In genomic region chr19:39516270-39516669, GRCh38 we compare ENCODE assay signal across 14 cellular contexts. TPM values are rescaled to one million over a fixed set of nuclear protein-coding genes. Genes with fewer than 3 reads are reported as not detected.
DNase-seq lines count a peak whose midpoint lies in the region; ATAC-seq, FAIRE-seq and TF ChIP-seq lines count a peak whose summit lies in the region.
"Had no signal": no experiment of that assay in that cellular context is flagged by ENCODE, and none has a peak within 500 bp of the region (broad histone marks: within the 10 kb centered on the region; RNA-seq: fewer than 3 reads in every experiment).

No MANE protein-coding gene starts in this region.

- H3K4me1 ChIP-seq in CD4-positive, CD25-positive, alpha-beta regulatory T cell (ENCODE audit: control insufficient read depth, insufficient read depth, low read length, poor library complexity, severe bottlenecking), result peaks cover 16% of the 10 kb centered on the region

- DNase-seq in CD4-positive, CD25-positive, alpha-beta regulatory T cell, result no peak
- DNase-seq in GM19239 (ENCODE audit: insufficient read length, low spot score) (no peak), mesothelial cell of epicardium (ENCODE audit: low spot score in 2 of 2, unreplicated experiment in 2 of 2) (no peak), NCI-H82 (lab: John Stamatoyannopoulos, UW) (no peak), hepatic stellate cell (ENCODE audit: low spot score) (no peak)
- DNase-seq: kidney glomerular epithelial cell, occipital lobe had no signal

- H3K36me3 ChIP-seq in CD4-positive, CD25-positive, alpha-beta regulatory T cell (ENCODE audit: control insufficient read depth, insufficient read depth, low read length), result no peaks in the 10 kb centered on the region

- no peaks in the 10 kb centered on the region for H3K9me3 ChIP-seq in CD4-positive, CD25-positive, alpha-beta regulatory T cell (ENCODE audit: control insufficient read depth in 2 of 2, low read length in 2 of 2)

- H3K27me3 ChIP-seq in CD4-positive, CD25-positive, alpha-beta regulatory T cell (ENCODE audit: control insufficient read depth, insufficient read depth, low read length), result peaks cover 14% of the 10 kb centered on the region

- FAIRE-seq in GM19239 (lab: Jason Lieb, UNC), result peak; percentile 47
- FAIRE-seq: colon had no signal

- peaks cover 47% of the 10 kb centered on the region for H3K27me3 Mint-ChIP-seq in CD4-positive, CD25-positive, alpha-beta regulatory T cell
- peaks cover 19% of the 10 kb centered on the region for H3K27me3 Mint-ChIP-seq in activated naive CD8-positive, alpha-beta T cell
- peaks cover 72% of the 10 kb centered on the region for H3K27me3 Mint-ChIP-seq in mesothelial cell of epicardium (ENCODE audit: low read depth)

- H3K27ac Mint-ChIP-seq in CD4-positive, CD25-positive, alpha-beta regulatory T cell, result no peak overlapping the region
- H3K27ac Mint-ChIP-seq in activated naive CD8-positive, alpha-beta T cell, result peak overlapping the region; percentile 28
- H3K27ac Mint-ChIP-seq in mesothelial cell of epicardium, result no peak overlapping the region
- H3K27ac Mint-ChIP-seq: CD14-positive monocyte had no signal

- H3K9me3 Mint-ChIP-seq in CD4-positive, CD25-positive, alpha-beta regulatory T cell, result peaks cover 0 to 3% (median 0%) of the 10 kb centered on the region in 7 donors
- H3K9me3 Mint-ChIP-seq in activated naive CD8-positive, alpha-beta T cell (ENCODE audit: low read depth), result no peaks in the 10 kb centered on the region
- no peaks in the 10 kb centered on the region for H3K9me3 Mint-ChIP-seq in mesothelial cell of epicardium

- H3K4me3 Mint-ChIP-seq in CD4-positive, CD25-positive, alpha-beta regulatory T cell, result peak overlapping the region; percentile 5 to 83 (median 50)
- H3K4me3 Mint-ChIP-seq in activated naive CD8-positive, alpha-beta T cell, result peak overlapping the region; percentile 79
- peak overlapping the region; percentile 69 for H3K4me3 Mint-ChIP-seq in mesothelial cell of epicardium

- no peak overlapping the region for H3K4me3 ChIP-seq in CD4-positive, CD25-positive, alpha-beta regulatory T cell (ENCODE audit: low read depth, low read length)

- peaks cover 0 to 17% (median 7%) of the 10 kb centered on the region in 4 donors for H3K4me1 Mint-ChIP-seq in CD4-positive, CD25-positive, alpha-beta regulatory T cell
- peaks cover 9% of the 10 kb centered on the region for H3K4me1 Mint-ChIP-seq in activated naive CD8-positive, alpha-beta T cell (ENCODE audit: low read depth)
- H3K4me1 Mint-ChIP-seq in mesothelial cell of epicardium, result peaks cover 6% of the 10 kb centered on the region

- no peak overlapping the region for H3K27ac ChIP-seq in CD4-positive, CD25-positive, alpha-beta regulatory T cell (ENCODE audit: insufficient read depth, low read length, poor library complexity, severe bottlenecking)
- H3K27ac ChIP-seq: RWPE1 had no signal

- no peak for TF ChIP-seq CTCF in mesothelial cell of epicardium (IDR thresholded peaks at IDR 0.05; ENCODE audit: unreplicated experiment)

- ATAC-seq in CD4-positive, CD25-positive, alpha-beta regulatory T cell (ENCODE audit: low read depth in 2 of 2), result no peak
- ATAC-seq in GM21526 (IDR thresholded peaks at IDR 0.05; ENCODE audit: low FRiP score, unreplicated experiment), result no peak
- no peak for ATAC-seq in GM21717 (IDR thresholded peaks at IDR 0.05; ENCODE audit: unreplicated experiment)

- peaks cover 9% of the 10 kb centered on the region for H3K36me3 Mint-ChIP-seq in CD4-positive, CD25-positive, alpha-beta regulatory T cell
- H3K36me3 Mint-ChIP-seq in activated naive CD8-positive, alpha-beta T cell, result no peaks in the 10 kb centered on the region
- peaks cover 2% of the 10 kb centered on the region for H3K36me3 Mint-ChIP-seq in mesothelial cell of epicardium
- H3K36me3 Mint-ChIP-seq: CD14-positive monocyte had no signal

RNA-seq across cellular contexts. Expression of gene SELENOV, which starts 1.3 kb away (rescaled TPM):
- total RNA-seq in CD4-positive, CD25-positive, alpha-beta regulatory T cell, result not detected
- polyA plus RNA-seq in CD4-positive, CD25-positive, alpha-beta regulatory T cell, result not detected
- 0.60 to 0.81 TPM (median 0.78 TPM) in 3 replicates for total RNA-seq in mesothelial cell of epicardium
- total RNA-seq: LHCN-M2, occipital lobe had no signal
- polyA plus RNA-seq: CD14-positive monocyte had no signal

RNA-seq across cellular contexts. Expression of gene EID2B, which starts 16.4 kb away (rescaled TPM):
- 4.8 TPM for total RNA-seq in CD4-positive, CD25-positive, alpha-beta regulatory T cell
- polyA plus RNA-seq in CD4-positive, CD25-positive, alpha-beta regulatory T cell, result 10 to 100 TPM in 3 of 4 donors, 1 to 10 TPM in 1; 7.3 to 11.3 (median 10.3) TPM
- total RNA-seq in mesothelial cell of epicardium, result 2.6 to 4.0 TPM (median 2.8 TPM) in 3 replicates

RNA-seq across cellular contexts. Expression of gene DLL3, which starts 17.5 kb away (rescaled TPM):
- 0.17 TPM for total RNA-seq in CD4-positive, CD25-positive, alpha-beta regulatory T cell
- polyA plus RNA-seq in CD4-positive, CD25-positive, alpha-beta regulatory T cell, result under 1 TPM in 1 of 4 donors, not detected in 3; 0.13 TPM
- 0.40 to 0.53 TPM (median 0.50 TPM) in 3 replicates for total RNA-seq in mesothelial cell of epicardium
- polyA plus RNA-seq: CD14-positive monocyte had no signal

RNA-seq across cellular contexts. Expression of gene EID2, which starts 23.7 kb away (rescaled TPM):
- 13.1 TPM for total RNA-seq in CD4-positive, CD25-positive, alpha-beta regulatory T cell
- polyA plus RNA-seq in CD4-positive, CD25-positive, alpha-beta regulatory T cell, result 10 to 100 TPM; 20.2 to 32.7 (median 23.8) TPM
- 18.8 to 22.6 TPM (median 19.7 TPM) in 3 replicates for total RNA-seq in mesothelial cell of epicardium

RNA-seq across cellular contexts. Expression of gene TIMM50, which starts 35.6 kb away (rescaled TPM):
- 45.3 TPM for total RNA-seq in CD4-positive, CD25-positive, alpha-beta regulatory T cell
- polyA plus RNA-seq in CD4-positive, CD25-positive, alpha-beta regulatory T cell, result 10 to 100 TPM; 35.4 to 47.4 (median 40.2) TPM
- 69.3 to 78.9 TPM (median 70.7 TPM) in 3 replicates for total RNA-seq in mesothelial cell of epicardium
